Comparison of ENCODE assay signal across 1 cellular context in the genomic region with DNA sequence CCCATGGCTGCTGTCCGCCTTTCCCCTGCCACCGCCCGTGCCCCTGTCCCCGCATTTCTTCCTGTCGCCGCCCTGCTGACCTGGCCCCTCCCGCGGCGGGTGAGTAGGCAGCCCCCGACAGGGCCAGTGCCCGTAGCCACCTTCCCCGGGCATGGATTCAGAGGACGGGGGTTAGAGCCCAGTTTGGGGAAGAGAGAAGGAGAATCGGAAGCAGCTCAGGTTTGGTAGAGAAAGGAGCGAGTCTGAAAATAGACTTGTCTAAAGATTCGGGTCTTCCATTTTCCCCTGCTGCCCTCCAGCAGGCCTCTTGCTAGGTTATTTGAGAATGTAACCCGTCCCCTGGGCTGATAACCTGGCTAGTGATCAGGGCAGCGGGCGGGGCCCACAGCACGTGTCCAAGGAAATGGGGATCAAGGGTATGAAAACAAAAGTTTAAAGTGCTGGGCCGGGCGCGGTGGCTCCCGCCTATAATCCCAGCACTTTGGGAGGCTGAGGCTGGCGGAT.
TF ChIP-seq lines count a peak whose summit lies in the region.

No MANE protein-coding gene starts in this region.

TF ChIP-seq in HepG2, 621 proteins besides CTCF, POLR2A, EP300 and RAD21 (continued from another document and continues in another):
- TF ChIP-seq ZMAT5 (CRISPR knock-in tag; IDR thresholded peaks at IDR 0.05; ENCODE audit: borderline replicate concordance, low read depth) = no peak
- peak; percentile 79 for TF ChIP-seq ARNTL (CRISPR knock-in tag; IDR thresholded peaks at IDR 0.05)
- TF ChIP-seq, protein P1, sequence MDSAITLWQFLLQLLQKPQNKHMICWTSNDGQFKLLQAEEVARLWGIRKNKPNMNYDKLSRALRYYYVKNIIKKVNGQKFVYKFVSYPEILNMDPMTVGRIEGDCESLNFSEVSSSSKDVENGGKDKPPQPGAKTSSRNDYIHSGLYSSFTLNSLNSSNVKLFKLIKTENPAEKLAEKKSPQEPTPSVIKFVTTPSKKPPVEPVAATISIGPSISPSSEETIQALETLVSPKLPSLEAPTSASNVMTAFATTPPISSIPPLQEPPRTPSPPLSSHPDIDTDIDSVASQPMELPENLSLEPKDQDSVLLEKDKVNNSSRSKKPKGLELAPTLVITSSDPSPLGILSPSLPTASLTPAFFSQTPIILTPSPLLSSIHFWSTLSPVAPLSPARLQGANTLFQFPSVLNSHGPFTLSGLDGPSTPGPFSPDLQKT (CRISPR knock-in tag; IDR thresholded peaks at IDR 0.05; ENCODE audit: borderline replicate concordance) = no peak
- peak; percentile 69; the same call in 1 of the 2 replicates for TF ChIP-seq ZNF367 (CRISPR knock-in tag; IDR thresholded peaks at IDR 0.05; ENCODE audit: borderline replicate concordance)
- peak; percentile 19; the same call in 1 of the 2 replicates for TF ChIP-seq GATAD2A (CRISPR knock-in tag; IDR thresholded peaks at IDR 0.05)
- TF ChIP-seq SIN3A (IDR thresholded peaks at IDR 0.05; ENCODE audit: borderline replicate concordance, low read depth, low read length) = no peak
- peak; percentile 29; the same call in 1 of the 2 replicates for TF ChIP-seq HDAC2 (CRISPR knock-in tag; IDR thresholded peaks at IDR 0.05)
- TF ChIP-seq KMT2B (CRISPR knock-in tag; IDR thresholded peaks at IDR 0.05) = no peak
- no peak for TF ChIP-seq SOX6 (IDR thresholded peaks at IDR 0.05)
- TF ChIP-seq SOX6 (CRISPR knock-in tag; IDR thresholded peaks at IDR 0.05) = 0 out of 2 replicates have a peak, but pooled peaks have one; percentile 39
- no peak for TF ChIP-seq BCLAF1 (IDR thresholded peaks at IDR 0.05)
- TF ChIP-seq IKZF1 (IDR thresholded peaks at IDR 0.05) = no peak
- peak; percentile 41; the same call in 1 of the 2 replicates for TF ChIP-seq NR2F6 (IDR thresholded peaks at IDR 0.05)
- peak; percentile 29; the same call in 1 of the 2 replicates for TF ChIP-seq NR2F6 (CRISPR knock-in tag; IDR thresholded peaks at IDR 0.05)
- TF ChIP-seq, protein P2, sequence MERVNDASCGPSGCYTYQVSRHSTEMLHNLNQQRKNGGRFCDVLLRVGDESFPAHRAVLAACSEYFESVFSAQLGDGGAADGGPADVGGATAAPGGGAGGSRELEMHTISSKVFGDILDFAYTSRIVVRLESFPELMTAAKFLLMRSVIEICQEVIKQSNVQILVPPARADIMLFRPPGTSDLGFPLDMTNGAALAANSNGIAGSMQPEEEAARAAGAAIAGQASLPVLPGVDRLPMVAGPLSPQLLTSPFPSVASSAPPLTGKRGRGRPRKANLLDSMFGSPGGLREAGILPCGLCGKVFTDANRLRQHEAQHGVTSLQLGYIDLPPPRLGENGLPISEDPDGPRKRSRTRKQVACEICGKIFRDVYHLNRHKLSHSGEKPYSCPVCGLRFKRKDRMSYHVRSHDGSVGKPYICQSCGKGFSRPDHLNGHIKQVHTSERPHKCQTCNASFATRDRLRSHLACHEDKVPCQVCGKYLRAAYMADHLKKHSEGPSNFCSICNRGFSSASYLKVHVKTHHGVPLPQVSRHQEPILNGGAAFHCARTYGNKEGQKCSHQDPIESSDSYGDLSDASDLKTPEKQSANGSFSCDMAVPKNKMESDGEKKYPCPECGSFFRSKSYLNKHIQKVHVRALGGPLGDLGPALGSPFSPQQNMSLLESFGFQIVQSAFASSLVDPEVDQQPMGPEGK (CRISPR knock-in tag; IDR thresholded peaks at IDR 0.05) = peak; percentile 91
- TF ChIP-seq SOX13 (IDR thresholded peaks at IDR 0.05) = no peak
- TF ChIP-seq SOX13 (CRISPR knock-in tag; conservative IDR thresholded peaks at IDR 0.05 in 1 of 2, IDR thresholded peaks at IDR 0.05 in 1 of 2) = peak in 1 of 2 experiments; percentile 33; a peak in 1 of 4 replicates
- no peak for TF ChIP-seq ZNF138 (CRISPR knock-in tag; IDR thresholded peaks at IDR 0.05; ENCODE audit: low read depth)
- TF ChIP-seq FOXO1 (CRISPR knock-in tag; IDR thresholded peaks at IDR 0.05) = 0 out of 2 replicates have a peak, but pooled peaks have one; percentile 17
- TF ChIP-seq HOXD1 (CRISPR knock-in tag; IDR thresholded peaks at IDR 0.05) = no peak
- no peak for TF ChIP-seq TCF7 (IDR thresholded peaks at IDR 0.05; ENCODE audit: low read depth)
- TF ChIP-seq ZNF607 (CRISPR knock-in tag; IDR thresholded peaks at IDR 0.05; ENCODE audit: borderline replicate concordance) = no peak
- no peak for TF ChIP-seq ZNF451 (CRISPR knock-in tag; IDR thresholded peaks at IDR 0.05)
- TF ChIP-seq ZNF333 (CRISPR knock-in tag; IDR thresholded peaks at IDR 0.05; ENCODE audit: borderline replicate concordance) = no peak
- no peak for TF ChIP-seq ZNF605 (CRISPR knock-in tag; IDR thresholded peaks at IDR 0.05)
- TF ChIP-seq TEAD3 (CRISPR knock-in tag; optimal IDR thresholded peaks at IDR 0.05; ENCODE audit: borderline replicate concordance) = peak; percentile 16
- TF ChIP-seq NFYB (CRISPR knock-in tag; IDR thresholded peaks at IDR 0.05) = peak; percentile 26; the same call in 1 of the 2 replicates
- peak; percentile 19; the same call in 1 of the 2 replicates for TF ChIP-seq KLF12 (CRISPR knock-in tag; IDR thresholded peaks at IDR 0.05; ENCODE audit: borderline replicate concordance)
- TF ChIP-seq ZNF678 (CRISPR knock-in tag; IDR thresholded peaks at IDR 0.05) = no peak
- no peak for TF ChIP-seq ZNF619 (CRISPR knock-in tag; IDR thresholded peaks at IDR 0.05)
- TF ChIP-seq ZBTB3 (CRISPR knock-in tag; IDR thresholded peaks at IDR 0.05; ENCODE audit: borderline replicate concordance, low read depth) = no peak
- TF ChIP-seq SNRNP70 (IDR thresholded peaks at IDR 0.05; ENCODE audit: low read depth, low read length) = no peak
- TF ChIP-seq, protein P3, sequence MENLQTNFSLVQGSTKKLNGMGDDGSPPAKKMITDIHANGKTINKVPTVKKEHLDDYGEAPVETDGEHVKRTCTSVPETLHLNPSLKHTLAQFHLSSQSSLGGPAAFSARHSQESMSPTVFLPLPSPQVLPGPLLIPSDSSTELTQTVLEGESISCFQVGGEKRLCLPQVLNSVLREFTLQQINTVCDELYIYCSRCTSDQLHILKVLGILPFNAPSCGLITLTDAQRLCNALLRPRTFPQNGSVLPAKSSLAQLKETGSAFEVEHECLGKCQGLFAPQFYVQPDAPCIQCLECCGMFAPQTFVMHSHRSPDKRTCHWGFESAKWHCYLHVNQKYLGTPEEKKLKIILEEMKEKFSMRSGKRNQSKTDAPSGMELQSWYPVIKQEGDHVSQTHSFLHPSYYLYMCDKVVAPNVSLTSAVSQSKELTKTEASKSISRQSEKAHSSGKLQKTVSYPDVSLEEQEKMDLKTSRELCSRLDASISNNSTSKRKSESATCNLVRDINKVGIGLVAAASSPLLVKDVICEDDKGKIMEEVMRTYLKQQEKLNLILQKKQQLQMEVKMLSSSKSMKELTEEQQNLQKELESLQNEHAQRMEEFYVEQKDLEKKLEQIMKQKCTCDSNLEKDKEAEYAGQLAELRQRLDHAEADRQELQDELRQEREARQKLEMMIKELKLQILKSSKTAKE (CRISPR knock-in tag; IDR thresholded peaks at IDR 0.05; ENCODE audit: borderline replicate concordance) = no peak; the same call in 1 of the 2 replicates
- no peak for TF ChIP-seq RFX3 (CRISPR knock-in tag; IDR thresholded peaks at IDR 0.05)
- TF ChIP-seq MED1 (CRISPR knock-in tag; IDR thresholded peaks at IDR 0.05) = peak; percentile 26; the same call in 1 of the 2 replicates
- no peak for TF ChIP-seq ZFP82 (CRISPR knock-in tag; IDR thresholded peaks at IDR 0.05; ENCODE audit: borderline replicate concordance)
- TF ChIP-seq, protein P4, sequence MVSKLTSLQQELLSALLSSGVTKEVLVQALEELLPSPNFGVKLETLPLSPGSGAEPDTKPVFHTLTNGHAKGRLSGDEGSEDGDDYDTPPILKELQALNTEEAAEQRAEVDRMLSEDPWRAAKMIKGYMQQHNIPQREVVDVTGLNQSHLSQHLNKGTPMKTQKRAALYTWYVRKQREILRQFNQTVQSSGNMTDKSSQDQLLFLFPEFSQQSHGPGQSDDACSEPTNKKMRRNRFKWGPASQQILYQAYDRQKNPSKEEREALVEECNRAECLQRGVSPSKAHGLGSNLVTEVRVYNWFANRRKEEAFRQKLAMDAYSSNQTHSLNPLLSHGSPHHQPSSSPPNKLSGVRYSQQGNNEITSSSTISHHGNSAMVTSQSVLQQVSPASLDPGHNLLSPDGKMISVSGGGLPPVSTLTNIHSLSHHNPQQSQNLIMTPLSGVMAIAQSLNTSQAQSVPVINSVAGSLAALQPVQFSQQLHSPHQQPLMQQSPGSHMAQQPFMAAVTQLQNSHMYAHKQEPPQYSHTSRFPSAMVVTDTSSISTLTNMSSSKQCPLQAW (CRISPR knock-in tag; IDR thresholded peaks at IDR 0.05) = peak; percentile 47; the same call in 1 of the 2 replicates
- TF ChIP-seq PAXIP1 (CRISPR knock-in tag; conservative IDR thresholded peaks at IDR 0.05) = 0 out of 2 replicates have a peak, but pooled peaks have one; percentile 25
- TF ChIP-seq ZBTB25 (CRISPR knock-in tag; IDR thresholded peaks at IDR 0.05) = peak; percentile 46; the same call in 1 of the 2 replicates
- TF ChIP-seq, protein P5, sequence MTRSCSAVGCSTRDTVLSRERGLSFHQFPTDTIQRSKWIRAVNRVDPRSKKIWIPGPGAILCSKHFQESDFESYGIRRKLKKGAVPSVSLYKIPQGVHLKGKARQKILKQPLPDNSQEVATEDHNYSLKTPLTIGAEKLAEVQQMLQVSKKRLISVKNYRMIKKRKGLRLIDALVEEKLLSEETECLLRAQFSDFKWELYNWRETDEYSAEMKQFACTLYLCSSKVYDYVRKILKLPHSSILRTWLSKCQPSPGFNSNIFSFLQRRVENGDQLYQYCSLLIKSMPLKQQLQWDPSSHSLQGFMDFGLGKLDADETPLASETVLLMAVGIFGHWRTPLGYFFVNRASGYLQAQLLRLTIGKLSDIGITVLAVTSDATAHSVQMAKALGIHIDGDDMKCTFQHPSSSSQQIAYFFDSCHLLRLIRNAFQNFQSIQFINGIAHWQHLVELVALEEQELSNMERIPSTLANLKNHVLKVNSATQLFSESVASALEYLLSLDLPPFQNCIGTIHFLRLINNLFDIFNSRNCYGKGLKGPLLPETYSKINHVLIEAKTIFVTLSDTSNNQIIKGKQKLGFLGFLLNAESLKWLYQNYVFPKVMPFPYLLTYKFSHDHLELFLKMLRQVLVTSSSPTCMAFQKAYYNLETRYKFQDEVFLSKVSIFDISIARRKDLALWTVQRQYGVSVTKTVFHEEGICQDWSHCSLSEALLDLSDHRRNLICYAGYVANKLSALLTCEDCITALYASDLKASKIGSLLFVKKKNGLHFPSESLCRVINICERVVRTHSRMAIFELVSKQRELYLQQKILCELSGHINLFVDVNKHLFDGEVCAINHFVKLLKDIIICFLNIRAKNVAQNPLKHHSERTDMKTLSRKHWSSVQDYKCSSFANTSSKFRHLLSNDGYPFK (CRISPR knock-in tag; IDR thresholded peaks at IDR 0.05; ENCODE audit: borderline replicate concordance) = no peak
